ENCODE assay signal across 25 cellular contexts in the genomic region with DNA sequence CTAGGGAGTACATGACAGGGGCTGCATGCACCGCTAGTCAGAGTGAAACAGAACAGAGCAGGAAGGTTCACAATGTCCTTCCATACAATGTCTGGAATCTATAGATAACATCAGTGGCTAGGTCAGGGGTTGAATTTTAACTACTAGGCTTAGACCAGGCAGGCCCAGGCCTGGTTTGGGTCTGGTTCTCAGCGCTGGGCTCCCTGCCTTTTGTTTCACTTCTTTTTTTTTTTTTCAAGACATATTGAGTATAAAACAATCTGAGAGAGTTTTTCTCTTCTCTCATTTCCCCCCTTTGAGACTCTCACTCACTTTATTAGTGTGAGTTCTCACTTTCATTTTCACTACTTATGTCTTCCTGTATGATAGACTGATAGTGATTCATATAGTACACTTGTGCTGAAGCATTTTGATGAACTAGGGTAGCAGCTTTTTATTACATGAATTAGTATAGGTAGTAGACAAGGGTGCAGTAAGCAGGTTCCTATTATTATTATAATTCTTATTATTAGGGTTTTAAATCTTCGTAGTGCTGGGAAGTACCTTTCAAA.
"Had no signal": no experiment of that assay in that cellular context is flagged by ENCODE, and none has a peak within 500 bp of the region (broad histone marks: within the 10 kb centered on the region; RNA-seq: fewer than 3 reads in every experiment).

No MANE protein-coding gene starts in this region.

- H3K4me3 ChIP-seq: heart right ventricle, ovary, prostate gland, spleen, stomach, suprapubic skin, tibial nerve had no signal

- DNase-seq: activated CD4-positive, alpha-beta T cell treated with anti-CD3 and anti-CD28 coated beads for 1 hour; activated CD4-positive, alpha-beta T cell treated with anti-CD3 and anti-CD28 coated beads, Interleukin-2, amount 50 U/mL, for 4 hours; activated CD8-positive, alpha-beta memory T cell treated with anti-CD3 and anti-CD28 coated beads for 24 hours; activated CD8-positive, alpha-beta memory T cell treated with anti-CD3 and anti-CD28 coated beads, Interleukin-2, amount 50 U/mL, for 4 hours; activated gamma-delta T cell; activated naive CD4-positive, alpha-beta T cell treated with anti-CD3 and anti-CD28 coated beads, Interleukin-2, amount 50 U/mL, for 16 hours; anterior cingulate cortex; caudate nucleus; effector CD4-positive, alpha-beta T cell; heart right ventricle; islet precursor cell; left cardiac atrium; ovary; spleen; stimulated activated CD4-positive, alpha-beta T cell treated with anti-CD3 and anti-CD28 coated beads, Interleukin-4, amount 100 ng/mL, for 24 hours; stomach; T-helper 9 cell had no signal

- H3K36me3 ChIP-seq: heart right ventricle, neutrophil, ovary, prostate gland, spleen, stomach, suprapubic skin, tibial nerve had no signal

- H3K27ac ChIP-seq: heart right ventricle, neutrophil, ovary, prostate gland, spleen, stomach, suprapubic skin, tibial nerve had no signal

- H3K27ac Mint-ChIP-seq: brain; dendritic cell treated with granulocyte-macrophage colony-stimulating factor and Interleukin-4, amounts not matched to agents 40 ng/mL and 50 ng/mL, for 4 days; memory B cell; nephron had no signal

- ATAC-seq: heart right ventricle, left cardiac atrium had no signal

- H3K4me1 ChIP-seq: heart right ventricle, prostate gland, spleen, stomach, suprapubic skin, tibial nerve had no signal

- H3K27me3 Mint-ChIP-seq: brain; dendritic cell treated with granulocyte-macrophage colony-stimulating factor and Interleukin-4, amounts not matched to agents 40 ng/mL and 50 ng/mL, for 4 days; memory B cell had no signal

- H3K9me3 ChIP-seq: neutrophil, prostate gland, suprapubic skin had no signal

- H3K36me3 Mint-ChIP-seq: memory B cell had no signal

- H3K4me3 Mint-ChIP-seq: brain; dendritic cell treated with granulocyte-macrophage colony-stimulating factor and Interleukin-4, amounts not matched to agents 40 ng/mL and 50 ng/mL, for 4 days; memory B cell; nephron had no signal

- H3K27me3 ChIP-seq: heart right ventricle, neutrophil, ovary, spleen, stomach, suprapubic skin, tibial nerve had no signal

- H3K4me1 Mint-ChIP-seq: brain, memory B cell, nephron had no signal
